In the genomic region with DNA sequence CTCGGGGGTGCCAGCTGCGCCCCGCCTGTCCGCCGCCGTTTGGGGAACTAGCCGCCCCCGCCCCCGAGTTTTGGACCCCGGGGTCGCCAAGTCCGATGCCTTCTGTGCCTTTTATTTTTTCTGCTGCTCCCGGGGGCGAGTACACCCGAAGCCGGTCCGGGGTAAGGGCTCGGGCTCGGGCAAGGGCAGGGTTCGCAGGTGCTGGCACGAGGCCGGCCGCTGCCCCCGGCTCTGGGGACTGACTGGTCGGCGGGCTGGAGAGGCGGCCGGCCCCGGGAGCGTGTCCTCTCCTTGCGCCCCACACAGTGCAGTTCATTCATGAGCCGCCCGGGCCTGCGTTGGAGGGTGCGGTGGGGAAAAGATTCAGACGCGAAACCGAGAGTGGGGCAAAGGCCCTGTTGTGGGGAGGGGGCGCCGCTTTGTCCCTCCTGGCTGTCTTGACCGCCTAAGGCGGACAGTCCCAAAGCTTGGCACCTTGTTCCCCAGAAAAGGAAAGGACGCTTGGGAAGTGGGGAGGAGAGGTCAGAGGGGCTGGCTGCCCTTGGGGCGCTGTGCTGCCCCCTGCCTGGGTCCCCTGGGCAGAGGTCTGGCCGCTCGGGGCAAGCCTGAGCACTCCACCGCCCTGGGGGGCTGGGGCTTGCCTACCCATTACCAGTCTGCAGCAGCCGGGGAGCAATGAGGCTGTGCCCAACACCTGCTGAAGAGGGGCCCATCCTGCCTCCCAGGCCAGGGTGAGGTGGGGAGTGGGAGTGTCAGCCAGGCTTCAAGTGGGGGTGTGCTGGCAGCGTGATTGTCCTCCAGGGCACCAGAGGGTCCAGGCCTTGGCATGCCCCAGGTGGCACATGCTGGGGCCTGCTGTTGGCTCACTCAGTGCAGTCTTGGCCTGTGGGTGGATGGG, we compare ENCODE assay signal across 1 cellular context.
TF ChIP-seq lines count a peak whose summit lies in the region.

No MANE protein-coding gene starts in this region.

TF ChIP-seq in GM12878, 131 proteins besides CTCF, POLR2A, EP300 and RAD21 (continues in another document):
- TF ChIP-seq ZSCAN29 (IDR thresholded peaks at IDR 0.05) (no peak), JUND (IDR thresholded peaks at IDR 0.05; ENCODE audit: low read depth, low read length) (no peak), PML (IDR thresholded peaks at IDR 0.05; ENCODE audit: low read length) (no peak), HDGF (IDR thresholded peaks at IDR 0.05) (0 out of 2 replicates have a peak, but pooled peaks have one; percentile 43), BHLHE40 (IDR thresholded peaks at IDR 0.05; ENCODE audit: borderline replicate concordance in 1 of 2, low read depth in 2 of 2, low read length in 1 of 2) (no peak), ATF7 (IDR thresholded peaks at IDR 0.05; ENCODE audit: low read depth) (no peak), EGR1 (IDR thresholded peaks at IDR 0.05; ENCODE audit: borderline replicate concordance in 1 of 2, low read depth in 2 of 2, low read length in 2 of 2) (0 out of 3 replicates have a peak, but pooled peaks of 1 of the 2 experiments have one; percentile 23), EZH2 (IDR thresholded peaks at IDR 0.05; ENCODE audit: borderline replicate concordance, control insufficient read depth, low read depth, low read length) (no peak), PAX8 (IDR thresholded peaks at IDR 0.05) (no peak), LARP7 (IDR thresholded peaks at IDR 0.05) (no peak), SUPT20H (IDR thresholded peaks at IDR 0.05; ENCODE audit: borderline replicate concordance, control insufficient read depth, low read depth, low read length) (no peak), ZNF217 (IDR thresholded peaks at IDR 0.05) (no peak)
- TF ChIP-seq, protein P1, sequence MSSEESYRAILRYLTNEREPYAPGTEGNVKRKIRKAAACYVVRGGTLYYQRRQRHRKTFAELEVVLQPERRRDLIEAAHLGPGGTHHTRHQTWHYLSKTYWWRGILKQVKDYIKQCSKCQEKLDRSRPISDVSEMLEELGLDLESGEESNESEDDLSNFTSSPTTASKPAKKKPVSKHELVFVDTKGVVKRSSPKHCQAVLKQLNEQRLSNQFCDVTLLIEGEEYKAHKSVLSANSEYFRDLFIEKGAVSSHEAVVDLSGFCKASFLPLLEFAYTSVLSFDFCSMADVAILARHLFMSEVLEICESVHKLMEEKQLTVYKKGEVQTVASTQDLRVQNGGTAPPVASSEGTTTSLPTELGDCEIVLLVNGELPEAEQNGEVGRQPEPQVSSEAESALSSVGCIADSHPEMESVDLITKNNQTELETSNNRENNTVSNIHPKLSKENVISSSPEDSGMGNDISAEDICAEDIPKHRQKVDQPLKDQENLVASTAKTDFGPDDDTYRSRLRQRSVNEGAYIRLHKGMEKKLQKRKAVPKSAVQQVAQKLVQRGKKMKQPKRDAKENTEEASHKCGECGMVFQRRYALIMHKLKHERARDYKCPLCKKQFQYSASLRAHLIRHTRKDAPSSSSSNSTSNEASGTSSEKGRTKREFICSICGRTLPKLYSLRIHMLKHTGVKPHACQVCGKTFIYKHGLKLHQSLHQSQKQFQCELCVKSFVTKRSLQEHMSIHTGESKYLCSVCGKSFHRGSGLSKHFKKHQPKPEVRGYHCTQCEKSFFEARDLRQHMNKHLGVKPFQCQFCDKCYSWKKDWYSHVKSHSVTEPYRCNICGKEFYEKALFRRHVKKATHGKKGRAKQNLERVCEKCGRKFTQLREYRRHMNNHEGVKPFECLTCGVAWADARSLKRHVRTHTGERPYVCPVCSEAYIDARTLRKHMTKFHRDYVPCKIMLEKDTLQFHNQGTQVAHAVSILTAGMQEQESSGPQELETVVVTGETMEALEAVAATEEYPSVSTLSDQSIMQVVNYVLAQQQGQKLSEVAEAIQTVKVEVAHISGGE (CRISPR knock-in tag; IDR thresholded peaks at IDR 0.05): no peak
- TF ChIP-seq, protein P2, sequence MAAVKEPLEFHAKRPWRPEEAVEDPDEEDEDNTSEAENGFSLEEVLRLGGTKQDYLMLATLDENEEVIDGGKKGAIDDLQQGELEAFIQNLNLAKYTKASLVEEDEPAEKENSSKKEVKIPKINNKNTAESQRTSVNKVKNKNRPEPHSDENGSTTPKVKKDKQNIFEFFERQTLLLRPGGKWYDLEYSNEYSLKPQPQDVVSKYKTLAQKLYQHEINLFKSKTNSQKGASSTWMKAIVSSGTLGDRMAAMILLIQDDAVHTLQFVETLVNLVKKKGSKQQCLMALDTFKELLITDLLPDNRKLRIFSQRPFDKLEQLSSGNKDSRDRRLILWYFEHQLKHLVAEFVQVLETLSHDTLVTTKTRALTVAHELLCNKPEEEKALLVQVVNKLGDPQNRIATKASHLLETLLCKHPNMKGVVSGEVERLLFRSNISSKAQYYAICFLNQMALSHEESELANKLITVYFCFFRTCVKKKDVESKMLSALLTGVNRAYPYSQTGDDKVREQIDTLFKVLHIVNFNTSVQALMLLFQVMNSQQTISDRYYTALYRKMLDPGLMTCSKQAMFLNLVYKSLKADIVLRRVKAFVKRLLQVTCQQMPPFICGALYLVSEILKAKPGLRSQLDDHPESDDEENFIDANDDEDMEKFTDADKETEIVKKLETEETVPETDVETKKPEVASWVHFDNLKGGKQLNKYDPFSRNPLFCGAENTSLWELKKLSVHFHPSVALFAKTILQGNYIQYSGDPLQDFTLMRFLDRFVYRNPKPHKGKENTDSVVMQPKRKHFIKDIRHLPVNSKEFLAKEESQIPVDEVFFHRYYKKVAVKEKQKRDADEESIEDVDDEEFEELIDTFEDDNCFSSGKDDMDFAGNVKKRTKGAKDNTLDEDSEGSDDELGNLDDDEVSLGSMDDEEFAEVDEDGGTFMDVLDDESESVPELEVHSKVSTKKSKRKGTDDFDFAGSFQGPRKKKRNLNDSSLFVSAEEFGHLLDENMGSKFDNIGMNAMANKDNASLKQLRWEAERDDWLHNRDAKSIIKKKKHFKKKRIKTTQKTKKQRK (IDR thresholded peaks at IDR 0.05; ENCODE audit: low read depth, low read length): no peak
- TF ChIP-seq, protein P3, sequence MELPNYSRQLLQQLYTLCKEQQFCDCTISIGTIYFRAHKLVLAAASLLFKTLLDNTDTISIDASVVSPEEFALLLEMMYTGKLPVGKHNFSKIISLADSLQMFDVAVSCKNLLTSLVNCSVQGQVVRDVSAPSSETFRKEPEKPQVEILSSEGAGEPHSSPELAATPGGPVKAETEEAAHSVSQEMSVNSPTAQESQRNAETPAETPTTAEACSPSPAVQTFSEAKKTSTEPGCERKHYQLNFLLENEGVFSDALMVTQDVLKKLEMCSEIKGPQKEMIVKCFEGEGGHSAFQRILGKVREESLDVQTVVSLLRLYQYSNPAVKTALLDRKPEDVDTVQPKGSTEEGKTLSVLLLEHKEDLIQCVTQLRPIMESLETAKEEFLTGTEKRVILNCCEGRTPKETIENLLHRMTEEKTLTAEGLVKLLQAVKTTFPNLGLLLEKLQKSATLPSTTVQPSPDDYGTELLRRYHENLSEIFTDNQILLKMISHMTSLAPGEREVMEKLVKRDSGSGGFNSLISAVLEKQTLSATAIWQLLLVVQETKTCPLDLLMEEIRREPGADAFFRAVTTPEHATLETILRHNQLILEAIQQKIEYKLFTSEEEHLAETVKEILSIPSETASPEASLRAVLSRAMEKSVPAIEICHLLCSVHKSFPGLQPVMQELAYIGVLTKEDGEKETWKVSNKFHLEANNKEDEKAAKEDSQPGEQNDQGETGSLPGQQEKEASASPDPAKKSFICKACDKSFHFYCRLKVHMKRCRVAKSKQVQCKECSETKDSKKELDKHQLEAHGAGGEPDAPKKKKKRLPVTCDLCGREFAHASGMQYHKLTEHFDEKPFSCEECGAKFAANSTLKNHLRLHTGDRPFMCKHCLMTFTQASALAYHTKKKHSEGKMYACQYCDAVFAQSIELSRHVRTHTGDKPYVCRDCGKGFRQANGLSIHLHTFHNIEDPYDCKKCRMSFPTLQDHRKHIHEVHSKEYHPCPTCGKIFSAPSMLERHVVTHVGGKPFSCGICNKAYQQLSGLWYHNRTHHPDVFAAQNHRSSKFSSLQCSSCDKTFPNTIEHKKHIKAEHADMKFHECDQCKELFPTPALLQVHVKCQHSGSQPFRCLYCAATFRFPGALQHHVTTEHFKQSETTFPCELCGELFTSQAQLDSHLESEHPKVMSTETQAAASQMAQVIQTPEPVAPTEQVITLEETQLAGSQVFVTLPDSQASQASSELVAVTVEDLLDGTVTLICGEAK (IDR thresholded peaks at IDR 0.05; ENCODE audit: borderline replicate concordance): no peak
- TF ChIP-seq, protein P4, sequence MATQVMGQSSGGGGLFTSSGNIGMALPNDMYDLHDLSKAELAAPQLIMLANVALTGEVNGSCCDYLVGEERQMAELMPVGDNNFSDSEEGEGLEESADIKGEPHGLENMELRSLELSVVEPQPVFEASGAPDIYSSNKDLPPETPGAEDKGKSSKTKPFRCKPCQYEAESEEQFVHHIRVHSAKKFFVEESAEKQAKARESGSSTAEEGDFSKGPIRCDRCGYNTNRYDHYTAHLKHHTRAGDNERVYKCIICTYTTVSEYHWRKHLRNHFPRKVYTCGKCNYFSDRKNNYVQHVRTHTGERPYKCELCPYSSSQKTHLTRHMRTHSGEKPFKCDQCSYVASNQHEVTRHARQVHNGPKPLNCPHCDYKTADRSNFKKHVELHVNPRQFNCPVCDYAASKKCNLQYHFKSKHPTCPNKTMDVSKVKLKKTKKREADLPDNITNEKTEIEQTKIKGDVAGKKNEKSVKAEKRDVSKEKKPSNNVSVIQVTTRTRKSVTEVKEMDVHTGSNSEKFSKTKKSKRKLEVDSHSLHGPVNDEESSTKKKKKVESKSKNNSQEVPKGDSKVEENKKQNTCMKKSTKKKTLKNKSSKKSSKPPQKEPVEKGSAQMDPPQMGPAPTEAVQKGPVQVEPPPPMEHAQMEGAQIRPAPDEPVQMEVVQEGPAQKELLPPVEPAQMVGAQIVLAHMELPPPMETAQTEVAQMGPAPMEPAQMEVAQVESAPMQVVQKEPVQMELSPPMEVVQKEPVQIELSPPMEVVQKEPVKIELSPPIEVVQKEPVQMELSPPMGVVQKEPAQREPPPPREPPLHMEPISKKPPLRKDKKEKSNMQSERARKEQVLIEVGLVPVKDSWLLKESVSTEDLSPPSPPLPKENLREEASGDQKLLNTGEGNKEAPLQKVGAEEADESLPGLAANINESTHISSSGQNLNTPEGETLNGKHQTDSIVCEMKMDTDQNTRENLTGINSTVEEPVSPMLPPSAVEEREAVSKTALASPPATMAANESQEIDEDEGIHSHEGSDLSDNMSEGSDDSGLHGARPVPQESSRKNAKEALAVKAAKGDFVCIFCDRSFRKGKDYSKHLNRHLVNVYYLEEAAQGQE (IDR thresholded peaks at IDR 0.05; ENCODE audit: low read depth, low read length): no peak
- TF ChIP-seq, protein P5, sequence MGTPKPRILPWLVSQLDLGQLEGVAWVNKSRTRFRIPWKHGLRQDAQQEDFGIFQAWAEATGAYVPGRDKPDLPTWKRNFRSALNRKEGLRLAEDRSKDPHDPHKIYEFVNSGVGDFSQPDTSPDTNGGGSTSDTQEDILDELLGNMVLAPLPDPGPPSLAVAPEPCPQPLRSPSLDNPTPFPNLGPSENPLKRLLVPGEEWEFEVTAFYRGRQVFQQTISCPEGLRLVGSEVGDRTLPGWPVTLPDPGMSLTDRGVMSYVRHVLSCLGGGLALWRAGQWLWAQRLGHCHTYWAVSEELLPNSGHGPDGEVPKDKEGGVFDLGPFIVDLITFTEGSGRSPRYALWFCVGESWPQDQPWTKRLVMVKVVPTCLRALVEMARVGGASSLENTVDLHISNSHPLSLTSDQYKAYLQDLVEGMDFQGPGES (IDR thresholded peaks at IDR 0.05): no peak
- TF ChIP-seq, protein P6, sequence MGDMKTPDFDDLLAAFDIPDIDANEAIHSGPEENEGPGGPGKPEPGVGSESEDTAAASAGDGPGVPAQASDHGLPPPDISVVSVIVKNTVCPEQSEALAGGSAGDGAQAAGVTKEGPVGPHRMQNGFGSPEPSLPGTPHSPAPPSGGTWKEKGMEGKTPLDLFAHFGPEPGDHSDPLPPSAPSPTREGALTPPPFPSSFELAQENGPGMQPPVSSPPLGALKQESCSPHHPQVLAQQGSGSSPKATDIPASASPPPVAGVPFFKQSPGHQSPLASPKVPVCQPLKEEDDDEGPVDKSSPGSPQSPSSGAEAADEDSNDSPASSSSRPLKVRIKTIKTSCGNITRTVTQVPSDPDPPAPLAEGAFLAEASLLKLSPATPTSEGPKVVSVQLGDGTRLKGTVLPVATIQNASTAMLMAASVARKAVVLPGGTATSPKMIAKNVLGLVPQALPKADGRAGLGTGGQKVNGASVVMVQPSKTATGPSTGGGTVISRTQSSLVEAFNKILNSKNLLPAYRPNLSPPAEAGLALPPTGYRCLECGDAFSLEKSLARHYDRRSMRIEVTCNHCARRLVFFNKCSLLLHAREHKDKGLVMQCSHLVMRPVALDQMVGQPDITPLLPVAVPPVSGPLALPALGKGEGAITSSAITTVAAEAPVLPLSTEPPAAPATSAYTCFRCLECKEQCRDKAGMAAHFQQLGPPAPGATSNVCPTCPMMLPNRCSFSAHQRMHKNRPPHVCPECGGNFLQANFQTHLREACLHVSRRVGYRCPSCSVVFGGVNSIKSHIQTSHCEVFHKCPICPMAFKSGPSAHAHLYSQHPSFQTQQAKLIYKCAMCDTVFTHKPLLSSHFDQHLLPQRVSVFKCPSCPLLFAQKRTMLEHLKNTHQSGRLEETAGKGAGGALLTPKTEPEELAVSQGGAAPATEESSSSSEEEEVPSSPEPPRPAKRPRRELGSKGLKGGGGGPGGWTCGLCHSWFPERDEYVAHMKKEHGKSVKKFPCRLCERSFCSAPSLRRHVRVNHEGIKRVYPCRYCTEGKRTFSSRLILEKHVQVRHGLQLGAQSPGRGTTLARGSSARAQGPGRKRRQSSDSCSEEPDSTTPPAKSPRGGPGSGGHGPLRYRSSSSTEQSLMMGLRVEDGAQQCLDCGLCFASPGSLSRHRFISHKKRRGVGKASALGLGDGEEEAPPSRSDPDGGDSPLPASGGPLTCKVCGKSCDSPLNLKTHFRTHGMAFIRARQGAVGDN (IDR thresholded peaks at IDR 0.05): no peak
- TF ChIP-seq, protein P7, sequence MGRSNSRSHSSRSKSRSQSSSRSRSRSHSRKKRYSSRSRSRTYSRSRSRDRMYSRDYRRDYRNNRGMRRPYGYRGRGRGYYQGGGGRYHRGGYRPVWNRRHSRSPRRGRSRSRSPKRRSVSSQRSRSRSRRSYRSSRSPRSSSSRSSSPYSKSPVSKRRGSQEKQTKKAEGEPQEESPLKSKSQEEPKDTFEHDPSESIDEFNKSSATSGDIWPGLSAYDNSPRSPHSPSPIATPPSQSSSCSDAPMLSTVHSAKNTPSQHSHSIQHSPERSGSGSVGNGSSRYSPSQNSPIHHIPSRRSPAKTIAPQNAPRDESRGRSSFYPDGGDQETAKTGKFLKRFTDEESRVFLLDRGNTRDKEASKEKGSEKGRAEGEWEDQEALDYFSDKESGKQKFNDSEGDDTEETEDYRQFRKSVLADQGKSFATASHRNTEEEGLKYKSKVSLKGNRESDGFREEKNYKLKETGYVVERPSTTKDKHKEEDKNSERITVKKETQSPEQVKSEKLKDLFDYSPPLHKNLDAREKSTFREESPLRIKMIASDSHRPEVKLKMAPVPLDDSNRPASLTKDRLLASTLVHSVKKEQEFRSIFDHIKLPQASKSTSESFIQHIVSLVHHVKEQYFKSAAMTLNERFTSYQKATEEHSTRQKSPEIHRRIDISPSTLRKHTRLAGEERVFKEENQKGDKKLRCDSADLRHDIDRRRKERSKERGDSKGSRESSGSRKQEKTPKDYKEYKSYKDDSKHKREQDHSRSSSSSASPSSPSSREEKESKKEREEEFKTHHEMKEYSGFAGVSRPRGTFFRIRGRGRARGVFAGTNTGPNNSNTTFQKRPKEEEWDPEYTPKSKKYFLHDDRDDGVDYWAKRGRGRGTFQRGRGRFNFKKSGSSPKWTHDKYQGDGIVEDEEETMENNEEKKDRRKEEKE (IDR thresholded peaks at IDR 0.05): no peak
- TF ChIP-seq, protein P8, sequence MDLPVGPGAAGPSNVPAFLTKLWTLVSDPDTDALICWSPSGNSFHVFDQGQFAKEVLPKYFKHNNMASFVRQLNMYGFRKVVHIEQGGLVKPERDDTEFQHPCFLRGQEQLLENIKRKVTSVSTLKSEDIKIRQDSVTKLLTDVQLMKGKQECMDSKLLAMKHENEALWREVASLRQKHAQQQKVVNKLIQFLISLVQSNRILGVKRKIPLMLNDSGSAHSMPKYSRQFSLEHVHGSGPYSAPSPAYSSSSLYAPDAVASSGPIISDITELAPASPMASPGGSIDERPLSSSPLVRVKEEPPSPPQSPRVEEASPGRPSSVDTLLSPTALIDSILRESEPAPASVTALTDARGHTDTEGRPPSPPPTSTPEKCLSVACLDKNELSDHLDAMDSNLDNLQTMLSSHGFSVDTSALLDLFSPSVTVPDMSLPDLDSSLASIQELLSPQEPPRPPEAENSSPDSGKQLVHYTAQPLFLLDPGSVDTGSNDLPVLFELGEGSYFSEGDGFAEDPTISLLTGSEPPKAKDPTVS (IDR thresholded peaks at IDR 0.05; ENCODE audit: low read depth, low read length): no peak
